Comparison of ENCODE assay signal across 15 cellular contexts in the genomic region with DNA sequence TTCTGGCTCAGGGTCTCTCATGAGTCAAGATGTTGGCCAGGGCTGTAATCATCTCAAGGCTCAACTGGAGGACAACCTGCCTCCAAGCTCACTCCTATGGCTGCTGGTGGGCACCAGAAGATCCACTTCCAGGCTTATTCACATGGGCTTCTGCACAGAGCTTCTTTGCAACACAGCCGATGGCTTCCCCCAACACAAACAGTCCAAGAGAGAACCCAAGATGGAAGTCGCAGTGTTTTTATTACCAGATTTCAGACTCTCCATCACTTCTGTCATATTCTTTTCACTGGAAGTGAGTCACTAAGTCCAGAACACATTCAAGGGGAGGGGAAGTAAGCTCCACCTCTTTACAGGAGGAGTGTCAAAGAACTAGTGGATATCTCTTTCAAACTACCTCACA.
"Had no signal": no experiment of that assay in that cellular context is flagged by ENCODE, and none has a peak within 500 bp of the region (broad histone marks: within the 10 kb centered on the region; RNA-seq: fewer than 3 reads in every experiment).

No MANE protein-coding gene starts in this region.

- ATAC-seq: left lung had no signal

- H3K4me1 Mint-ChIP-seq: activated naive CD4-positive, alpha-beta T cell treated with anti-CD3 and anti-CD28 coated beads, Interleukin-2, amount 50 U/mL, for 24 hours had no signal

- H3K4me3 ChIP-seq: left lung, sigmoid colon, testis had no signal

- H3K9me3 Mint-ChIP-seq: activated CD4-positive, alpha-beta memory T cell treated with anti-CD3 and anti-CD28 coated beads, Interleukin-2, amount 10 ng/mL, durations not matched to agents 7 days and 5 days; activated naive CD4-positive, alpha-beta T cell treated with anti-CD3 and anti-CD28 coated beads, Interleukin-2, amount 50 U/mL, for 24 hours; brain; dendritic cell treated with granulocyte-macrophage colony-stimulating factor and Interleukin-4, amounts not matched to agents 40 ng/mL and 50 ng/mL, for 4 days; immature natural killer cell; memory B cell; stimulated activated naive CD8-positive, alpha-beta T cell treated with anti-CD3 and anti-CD28 coated beads, Interleukin-15, Interleukin-2, amounts not matched to agents 100 ng/mL and 50 ng/mL, for 24 hours had no signal

- H3K27me3 Mint-ChIP-seq: activated CD4-positive, alpha-beta memory T cell treated with anti-CD3 and anti-CD28 coated beads, Interleukin-2, amount 10 ng/mL, durations not matched to agents 7 days and 5 days; activated naive CD4-positive, alpha-beta T cell treated with anti-CD3 and anti-CD28 coated beads, Interleukin-2, amount 50 U/mL, for 24 hours; dendritic cell treated with granulocyte-macrophage colony-stimulating factor and Interleukin-4, amounts not matched to agents 40 ng/mL and 50 ng/mL, for 4 days; memory B cell had no signal

- H3K27me3 ChIP-seq: left lung, sigmoid colon, testis had no signal

- H3K27ac ChIP-seq: left lung, sigmoid colon, testis had no signal

- H3K36me3 ChIP-seq: left lung, sigmoid colon had no signal

- H3K36me3 Mint-ChIP-seq: activated naive CD4-positive, alpha-beta T cell treated with anti-CD3 and anti-CD28 coated beads, Interleukin-2, amount 50 U/mL, for 24 hours; brain; immature natural killer cell; memory B cell had no signal

- DNase-seq: activated CD4-positive, alpha-beta memory T cell treated with anti-CD3 and anti-CD28 coated beads, Interleukin-2, amount 10 ng/mL, durations not matched to agents 7 days and 5 days; activated CD4-positive, CD25-positive, alpha-beta regulatory T cell treated with anti-CD3 and anti-CD28 coated beads, Interleukin-2, amount 50 U/mL, for 72 hours; amygdala; cerebellar nuclear complex; immature natural killer cell; left lung; sigmoid colon; stimulated activated CD4-positive, alpha-beta T cell treated with anti-CD3 and anti-CD28 coated beads, Interleukin-2, amount 100 ng/mL, for 48 hours; testis had no signal

- H3K4me3 Mint-ChIP-seq: activated CD4-positive, alpha-beta memory T cell treated with anti-CD3 and anti-CD28 coated beads, Interleukin-2, amount 10 ng/mL, durations not matched to agents 7 days and 5 days; activated naive CD4-positive, alpha-beta T cell treated with anti-CD3 and anti-CD28 coated beads, Interleukin-2, amount 50 U/mL, for 24 hours; brain; dendritic cell treated with granulocyte-macrophage colony-stimulating factor and Interleukin-4, amounts not matched to agents 40 ng/mL and 50 ng/mL, for 4 days; immature natural killer cell; memory B cell; neural crest cell; stimulated activated naive CD8-positive, alpha-beta T cell treated with anti-CD3 and anti-CD28 coated beads, Interleukin-15, Interleukin-2, amounts not matched to agents 100 ng/mL and 50 ng/mL, for 24 hours had no signal

- H3K9me3 ChIP-seq: left lung, sigmoid colon, testis had no signal

- H3K27ac Mint-ChIP-seq: activated CD4-positive, alpha-beta memory T cell treated with anti-CD3 and anti-CD28 coated beads, Interleukin-2, amount 10 ng/mL, durations not matched to agents 7 days and 5 days; activated naive CD4-positive, alpha-beta T cell treated with anti-CD3 and anti-CD28 coated beads, Interleukin-2, amount 50 U/mL, for 24 hours; brain; dendritic cell treated with granulocyte-macrophage colony-stimulating factor and Interleukin-4, amounts not matched to agents 40 ng/mL and 50 ng/mL, for 4 days; memory B cell; stimulated activated naive CD8-positive, alpha-beta T cell treated with anti-CD3 and anti-CD28 coated beads, Interleukin-15, Interleukin-2, amounts not matched to agents 100 ng/mL and 50 ng/mL, for 24 hours had no signal
